23 cellular contexts compared by ENCODE assay signal in genomic region chr5:180301253-180301652, GRCh38. TPM values are rescaled to one million over a fixed set of nuclear protein-coding genes. Genes with fewer than 3 reads are reported as not detected.
"Had no signal": no experiment of that assay in that cellular context is flagged by ENCODE, and none has a peak within 500 bp of the region (broad histone marks: within the 10 kb centered on the region; RNA-seq: fewer than 3 reads in every experiment).

No MANE protein-coding gene starts in this region.

- H3K4me3 Mint-ChIP-seq: effector memory CD8-positive, alpha-beta T cell; immature natural killer cell; natural killer cell; neural crest cell; stimulated activated naive CD8-positive, alpha-beta T cell treated with anti-CD3 and anti-CD28 coated beads, Interleukin-15, amount 100 ng/mL, for 72 hours had no signal

- H3K36me3 Mint-ChIP-seq: immature natural killer cell, natural killer cell had no signal

- H3K4me3 ChIP-seq: lower lobe of right lung, prostate gland, suprapubic skin, transverse colon, upper lobe of right lung, vagina had no signal

- H3K9me3 Mint-ChIP-seq: effector memory CD8-positive, alpha-beta T cell; immature natural killer cell; natural killer cell; neural crest cell; stimulated activated naive CD8-positive, alpha-beta T cell treated with anti-CD3 and anti-CD28 coated beads, Interleukin-15, amount 100 ng/mL, for 72 hours had no signal

- H3K9me3 ChIP-seq: lower lobe of right lung, prostate gland, suprapubic skin, transverse colon, upper lobe of right lung, vagina had no signal

- H3K4me1 ChIP-seq: lower lobe of right lung, prostate gland, suprapubic skin, transverse colon, upper lobe of right lung, vagina had no signal

- ATAC-seq: effector memory CD8-positive, alpha-beta T cell; left ventricle myocardium superior; lower lobe of right lung; natural killer cell; right cardiac atrium; stimulated activated naive CD8-positive, alpha-beta T cell treated with anti-CD3 and anti-CD28 coated beads, Interleukin-15, amount 100 ng/mL, for 72 hours; upper lobe of right lung had no signal

- H3K27me3 ChIP-seq: suprapubic skin, transverse colon, upper lobe of right lung, vagina had no signal

- FAIRE-seq: frontal cortex, keratinocyte, small intestine had no signal

- H3K36me3 ChIP-seq: prostate gland, transverse colon had no signal

- H3K4me1 Mint-ChIP-seq: natural killer cell had no signal

- H3K27ac ChIP-seq: lower lobe of right lung, prostate gland, suprapubic skin, transverse colon, upper lobe of right lung, vagina had no signal

- H3K27ac Mint-ChIP-seq: effector memory CD8-positive, alpha-beta T cell; immature natural killer cell; natural killer cell; stimulated activated naive CD8-positive, alpha-beta T cell treated with anti-CD3 and anti-CD28 coated beads, Interleukin-15, amount 100 ng/mL, for 72 hours had no signal

- H3K27me3 Mint-ChIP-seq: effector memory CD8-positive, alpha-beta T cell; stimulated activated naive CD8-positive, alpha-beta T cell treated with anti-CD3 and anti-CD28 coated beads, Interleukin-15, amount 100 ng/mL, for 72 hours had no signal

- DNase-seq: cortex of kidney; effector memory CD8-positive, alpha-beta T cell; hypothalamus; immature natural killer cell; left ventricle myocardium superior; lower lobe of right lung; natural killer cell; right cardiac atrium; small intestine; stimulated activated CD4-positive, alpha-beta T cell treated with anti-CD3 and anti-CD28 coated beads, Interleukin-12 subunit alpha, Interleukin-12 subunit beta, amount 100 ng/mL, for 4 hours; stimulated activated CD4-positive, alpha-beta T cell treated with anti-CD3 and anti-CD28 coated beads, Interleukin-1b, Interleukin-23, amount 100 ng/mL, for 48 hours; stimulated activated CD4-positive, alpha-beta T cell treated with anti-CD3 and anti-CD28 coated beads, Interleukin-4, amount 100 ng/mL, for 1 hour; stimulated activated CD8-positive, alpha-beta memory T cell treated with anti-CD3 and anti-CD28 coated beads, Interleukin-4, amount 100 ng/mL, for 48 hours; stimulated activated naive CD4-positive, alpha-beta T cell; stimulated activated naive CD8-positive, alpha-beta T cell treated with anti-CD3 and anti-CD28 coated beads, Interleukin-15, amount 100 ng/mL, for 72 hours; transverse colon; upper lobe of right lung had no signal

RNA-seq across cellular contexts. Expression of gene GFPT2, which starts 51.9 kb away (rescaled TPM):
- polyA plus RNA-seq: immature natural killer cell, keratinocyte had no signal
